In genomic region chr3:108234387-108234957, GRCh38 we compare ENCODE assay signal across 1 cellular context.
TF ChIP-seq lines count a peak whose summit lies in the region.

No MANE protein-coding gene starts in this region.

TF ChIP-seq in SK-N-SH, 30 proteins besides CTCF, POLR2A, EP300 and RAD21 (continued from another document):
- TF ChIP-seq ZBTB33 (IDR thresholded peaks at IDR 0.05; ENCODE audit: borderline replicate concordance, low read depth) (no peak), FOXJ3 (CRISPR knock-in tag; IDR thresholded peaks at IDR 0.05) (no peak), TCF12 (IDR thresholded peaks at IDR 0.05) (no peak), MXI1 (IDR thresholded peaks at IDR 0.05; ENCODE audit: low read depth, low read length) (no peak), MEF2A (IDR thresholded peaks at IDR 0.05; ENCODE audit: borderline replicate concordance, low read depth) (no peak)
